Comparison of ENCODE assay signal across 25 cellular contexts in genomic region chr1:190717055-190717454, GRCh38.
"Had no signal": no experiment of that assay in that cellular context is flagged by ENCODE, and none has a peak within 500 bp of the region (broad histone marks: within the 10 kb centered on the region; RNA-seq: fewer than 3 reads in every experiment).

No MANE protein-coding gene starts in this region.

- H3K27ac ChIP-seq: left lung, lower lobe of right lung, pancreas, prostate gland, sigmoid colon, spleen, tibial nerve, uterus had no signal

- DNase-seq: hypothalamus; immature natural killer cell; left colon; left lung; lower lobe of right lung; mammary epithelial cell; mesenchymal stem cell; naive thymus-derived CD8-positive, alpha-beta T cell; nucleus accumbens; pancreas; retina; right cardiac atrium; sigmoid colon; small intestine; stimulated activated CD4-positive, alpha-beta T cell treated with anti-CD3 and anti-CD28 coated beads, Interleukin-4, amount 100 ng/mL, for 24 hours; stimulated activated naive CD4-positive, alpha-beta T cell; stimulated activated naive CD8-positive, alpha-beta T cell treated with anti-CD3 and anti-CD28 coated beads, Interleukin-15, amount 100 ng/mL, for 72 hours; substantia nigra; uterus had no signal

- FAIRE-seq: islet of Langerhans, kidney, pancreas, small intestine had no signal

- ATAC-seq: left colon; left lung; lower lobe of right lung; naive thymus-derived CD8-positive, alpha-beta T cell; pancreas; right cardiac atrium; stimulated activated effector memory CD8-positive, alpha-beta T cell treated with anti-CD3 and anti-CD28 coated beads, Interleukin-12 subunit alpha, Interleukin-12 subunit beta, amount 100 ng/mL, for 72 hours; stimulated activated naive CD8-positive, alpha-beta T cell treated with anti-CD3 and anti-CD28 coated beads, Interleukin-15, amount 100 ng/mL, for 72 hours had no signal

- H3K36me3 ChIP-seq: left lung, lower lobe of right lung, pancreas, prostate gland, sigmoid colon, spleen, tibial nerve, uterus had no signal

- H3K27me3 ChIP-seq: left lung, pancreas, sigmoid colon, spleen, tibial nerve, uterus had no signal

- H3K9me3 ChIP-seq: lower lobe of right lung, pancreas, prostate gland, sigmoid colon, uterus had no signal

- H3K4me1 ChIP-seq: left lung, lower lobe of right lung, pancreas, prostate gland, sigmoid colon, spleen, tibial nerve, uterus had no signal

- H3K4me3 ChIP-seq: left lung, lower lobe of right lung, pancreas, prostate gland, sigmoid colon, spleen, tibial nerve, uterus had no signal
